15 cellular contexts compared by ENCODE assay signal in genomic region chr2:60215295-60215990, GRCh38.
DNase-seq lines count a peak whose midpoint lies in the region; ATAC-seq lines count a peak whose summit lies in the region.
"Had no signal": no experiment of that assay in that cellular context is flagged by ENCODE, and none has a peak within 500 bp of the region (broad histone marks: within the 10 kb centered on the region; RNA-seq: fewer than 3 reads in every experiment).

No MANE protein-coding gene starts in this region.

- no peaks in the 10 kb centered on the region for H3K36me3 ChIP-seq in iPS DF 6.9 (ENCODE audit: control insufficient read depth, insufficient read depth, low read length)
- H3K36me3 ChIP-seq in rectal smooth muscle tissue (ENCODE audit: control insufficient read depth, insufficient read depth, low read length) = no peaks in the 10 kb centered on the region

- DNase-seq in H4 (ENCODE audit: low spot score) = peak; percentile 79
- DNase-seq in NCI-H82 (lab: John Stamatoyannopoulos, UW) = peak; percentile 81
- DNase-seq in iPS DF 6.9 (ENCODE audit: low read depth, low spot score) = peak; percentile 2
- DNase-seq in NCI-H526 (lab: John Stamatoyannopoulos, UW) = no peak
- DNase-seq: activated CD4-positive, alpha-beta T cell treated with anti-CD3 and anti-CD28 coated beads, Interleukin-2, amount 50 U/mL, for 48 hours; cortex of kidney; GM23248; MM.1S; PC-9; SK-N-SH had no signal

- H3K4me1 ChIP-seq in iPS DF 6.9 (ENCODE audit: control insufficient read depth, insufficient read depth, low read length) (peaks cover 3% of the 10 kb centered on the region; the same call in 1 of the 2 replicates), rectal smooth muscle tissue (ENCODE audit: control insufficient read depth, insufficient read depth, low read length) (peaks cover 5% of the 10 kb centered on the region)

- no peak overlapping the region for H3K9ac ChIP-seq in rectal smooth muscle tissue (ENCODE audit: low read length)
- H3K9ac ChIP-seq: GM23248, SK-N-SH had no signal

- ATAC-seq in HG02852 (IDR thresholded peaks at IDR 0.05; ENCODE audit: unreplicated experiment) (no peak), HG02884 (IDR thresholded peaks at IDR 0.05; ENCODE audit: unreplicated experiment) (no peak), HG03571 (IDR thresholded peaks at IDR 0.05; ENCODE audit: unreplicated experiment) (no peak)
- ATAC-seq: esophagus mucosa had no signal

- no peak overlapping the region for H3K4me3 ChIP-seq in iPS DF 6.9 (ENCODE audit: low read length)
- H3K4me3 ChIP-seq in rectal smooth muscle tissue (ENCODE audit: low read length) = peak overlapping the region; percentile 10
- H3K4me3 ChIP-seq: GM23248, PC-9 had no signal

- H3K27me3 ChIP-seq in iPS DF 6.9 (ENCODE audit: control insufficient read depth, insufficient read depth, low read length) (no peaks in the 10 kb centered on the region), rectal smooth muscle tissue (ENCODE audit: control insufficient read depth, insufficient read depth, low read length) (no peaks in the 10 kb centered on the region)

- no peaks in the 10 kb centered on the region for H3K9me3 ChIP-seq in iPS DF 6.9 (ENCODE audit: control insufficient read depth, insufficient read depth, low read length)
- H3K9me3 ChIP-seq: SK-N-SH had no signal

- WGBS in iPS DF 6.9 (ENCODE audit: insufficient coverage, insufficient read length) = no CpG with 5 or more reads among the region's 19 CpGs

- H3K27ac ChIP-seq in iPS DF 6.9 (ENCODE audit: low read length) (no peak overlapping the region), rectal smooth muscle tissue (ENCODE audit: low read depth, low read length) (peak overlapping the region; percentile 19)
- H3K27ac ChIP-seq: GM23248, PC-9 had no signal

Comparison
In these comparisons a context has a peak if more than half of its experiments do, and no peak if none do; other contexts are left out.
1. DNase-seq: peak in H4 (single experiment), NCI-H82 (single experiment) and iPS DF 6.9 (single experiment); none in NCI-H526 (0 of 2).